ENCODE assay signal across 29 cellular contexts in the genomic region with DNA sequence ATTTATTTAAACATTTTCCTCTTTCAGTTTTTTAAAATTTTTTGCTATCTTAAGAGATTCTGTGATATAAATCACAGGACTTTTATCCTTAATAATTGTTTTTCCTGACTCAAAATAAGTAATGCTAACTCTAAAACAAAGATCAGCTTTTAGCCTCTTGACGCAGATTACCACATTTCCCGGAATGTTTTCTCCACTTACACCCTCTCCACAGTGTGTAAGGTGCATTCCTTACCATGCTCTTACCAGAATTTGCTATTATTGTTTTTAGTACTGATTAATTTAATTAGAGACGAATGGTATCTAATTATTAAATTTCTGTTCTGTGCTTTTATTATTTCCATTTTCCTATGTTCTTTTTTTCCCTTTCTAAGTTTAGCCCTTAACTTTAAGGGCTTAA. TPM values are rescaled to one million over a fixed set of nuclear protein-coding genes. Genes with fewer than 3 reads are reported as not detected.
"Had no signal": no experiment of that assay in that cellular context is flagged by ENCODE, and none has a peak within 500 bp of the region (broad histone marks: within the 10 kb centered on the region; RNA-seq: fewer than 3 reads in every experiment).

No MANE protein-coding gene starts in this region.

- H3K27me3 ChIP-seq: suprapubic skin, testis, thyroid gland, tibial nerve, transverse colon, upper lobe of left lung, upper lobe of right lung, uterus, vagina had no signal

- H3K4me3 ChIP-seq: stomach, suprapubic skin, testis, thoracic aorta, thyroid gland, tibial artery, tibial nerve, transverse colon, upper lobe of left lung, upper lobe of right lung, uterus, vagina had no signal

- H3K27ac ChIP-seq: stomach, suprapubic skin, testis, thoracic aorta, thyroid gland, tibial artery, tibial nerve, transverse colon, upper lobe of left lung, upper lobe of right lung, uterus, vagina had no signal

- ATAC-seq: stimulated activated memory B cell treated with anti-CD40 and anti-IgM and Interleukin-4, amounts not matched to agents 10 μg/mL and 1 μg/mL and 100 μg/mL, for 72 hours; stimulated activated naive B cell treated with anti-CD40 and anti-IgM and Interleukin-4, amounts not matched to agents 10 μg/mL and 1 μg/mL and 100 μg/mL, for 72 hours; stimulated activated naive CD8-positive, alpha-beta T cell treated with anti-CD3 and anti-CD28 coated beads, Interleukin-15, amount 100 ng/mL, for 72 hours; stimulated activated naive CD8-positive, alpha-beta T cell treated with anti-CD3 and anti-CD28 coated beads, Interleukin-15, Interleukin-2, amounts not matched to agents 100 U/mL and 50 U/mL, for 24 hours had no signal

- H3K4me1 ChIP-seq: stomach, suprapubic skin, testis, thyroid gland, tibial nerve, transverse colon, upper lobe of right lung, uterus, vagina had no signal

- H3K9me3 ChIP-seq: suprapubic skin, testis, thoracic aorta, thyroid gland, tibial artery, tibial nerve, transverse colon, upper lobe of left lung, upper lobe of right lung, uterus, vagina had no signal

- DNase-seq: stimulated activated CD4-positive, alpha-beta T cell treated with anti-CD3 and anti-CD28 coated beads, Interleukin-2, amount 100 ng/mL, for 48 hours; stimulated activated CD4-positive, alpha-beta T cell treated with anti-CD3 and anti-CD28 coated beads, Interleukin-4, amount 100 ng/mL, for 1 hour; stimulated activated CD4-positive, alpha-beta T cell treated with anti-CD3 and anti-CD28 coated beads, Interleukin-4, amount 100 ng/mL, for 24 hours; stimulated activated CD4-positive, alpha-beta T cell treated with anti-CD3 and anti-CD28 coated beads, Interleukin-4, amount 100 ng/mL, for 4 hours; stimulated activated CD8-positive, alpha-beta memory T cell treated with anti-CD3 and anti-CD28 coated beads, Interleukin-4, amount 100 ng/mL, for 48 hours; stimulated activated naive B cell treated with anti-CD40 and anti-IgM and Interleukin-4, amounts not matched to agents 10 μg/mL and 1 μg/mL and 100 μg/mL, for 72 hours; stimulated activated naive CD4-positive, alpha-beta T cell; stimulated activated naive CD4-positive, alpha-beta T cell treated with Interleukin-2 at 50 U/mL for 16 hours; stimulated activated naive CD8-positive, alpha-beta T cell treated with anti-CD3 and anti-CD28 coated beads, Interleukin-15, amount 100 ng/mL, for 72 hours; stimulated activated naive CD8-positive, alpha-beta T cell treated with anti-CD3 and anti-CD28 coated beads, Interleukin-15, Interleukin-2, amounts not matched to agents 100 U/mL and 50 U/mL, for 24 hours; stomach; substantia nigra; testis; thyroid gland; tibial artery; transverse colon; trophoblast cell; upper lobe of left lung; upper lobe of right lung; uterus had no signal

- H3K36me3 ChIP-seq: stomach, suprapubic skin, thoracic aorta, thyroid gland, tibial artery, tibial nerve, transverse colon, upper lobe of left lung, upper lobe of right lung, uterus, vagina had no signal

RNA-seq across cellular contexts. Expression of a gene that starts 34.8 kb away (rescaled TPM):
- total RNA-seq: stomach, subcutaneous adipose tissue, suprapubic skin, temporal lobe, thoracic aorta, thyroid gland, tibial nerve, transverse colon, upper lobe of left lung, upper lobe of right lung, ureter, urinary bladder, uterus, vagina had no signal
